Comparison of ENCODE assay signal across 29 cellular contexts in genomic region chr5:148584103-148584502, GRCh38.
"Had no signal": no experiment of that assay in that cellular context is flagged by ENCODE, and none has a peak within 500 bp of the region (broad histone marks: within the 10 kb centered on the region; RNA-seq: fewer than 3 reads in every experiment).

No MANE protein-coding gene starts in this region.

- H3K27me3 Mint-ChIP-seq: dendritic cell treated with granulocyte-macrophage colony-stimulating factor and Interleukin-4, amounts not matched to agents 40 ng/mL and 50 ng/mL, for 4 days had no signal

- ATAC-seq: effector memory CD8-positive, alpha-beta T cell; esophagus mucosa; foreskin keratinocyte; gastrocnemius medialis; gastroesophageal sphincter; heart left ventricle; heart right ventricle had no signal

- H3K4me2 ChIP-seq: hepatocyte had no signal

- H3K36me3 ChIP-seq: colonic mucosa, esophagus muscularis mucosa, esophagus squamous epithelium, gastrocnemius medialis, gastroesophageal sphincter, heart left ventricle, heart right ventricle had no signal

- H3K4me1 ChIP-seq: colonic mucosa, esophagus muscularis mucosa, esophagus squamous epithelium, foreskin keratinocyte, gastrocnemius medialis, gastroesophageal sphincter, heart left ventricle, heart right ventricle had no signal

- H3K4me3 Mint-ChIP-seq: dendritic cell treated with granulocyte-macrophage colony-stimulating factor and Interleukin-4, amounts not matched to agents 40 ng/mL and 50 ng/mL, for 4 days; effector memory CD8-positive, alpha-beta T cell; endodermal cell had no signal

- FAIRE-seq: endometrium, endothelial cell of umbilical vein, frontal cortex had no signal

- H3K4me3 ChIP-seq: colonic mucosa, coronary artery, dorsolateral prefrontal cortex, esophagus muscularis mucosa, esophagus squamous epithelium, gastrocnemius medialis, gastroesophageal sphincter, heart left ventricle, heart right ventricle, hepatocyte had no signal

- H3K9me3 Mint-ChIP-seq: dendritic cell treated with granulocyte-macrophage colony-stimulating factor and Interleukin-4, amounts not matched to agents 40 ng/mL and 50 ng/mL, for 4 days; effector memory CD8-positive, alpha-beta T cell had no signal

- H3K27ac ChIP-seq: colonic mucosa, coronary artery, dorsolateral prefrontal cortex, epithelial cell of prostate, esophagus muscularis mucosa, esophagus squamous epithelium, foreskin keratinocyte, gastrocnemius medialis, gastroesophageal sphincter, heart left ventricle, heart right ventricle, hepatocyte had no signal

- H3K27ac Mint-ChIP-seq: dendritic cell treated with granulocyte-macrophage colony-stimulating factor and Interleukin-4, amounts not matched to agents 40 ng/mL and 50 ng/mL, for 4 days; effector memory CD8-positive, alpha-beta T cell; endodermal cell had no signal

- H2AFZ ChIP-seq: hepatocyte had no signal

- H3K9me3 ChIP-seq: colonic mucosa, esophagus squamous epithelium had no signal

- H3K27me3 ChIP-seq: colonic mucosa, dorsolateral prefrontal cortex, esophagus muscularis mucosa, gastrocnemius medialis, gastroesophageal sphincter, heart left ventricle, heart right ventricle, hepatocyte had no signal

- DNase-seq: colonic mucosa; cortex of kidney; dermis blood vessel endothelial cell; dorsolateral prefrontal cortex; effector CD4-positive, alpha-beta T cell; effector CD8-positive, alpha-beta T cell; effector memory CD4-positive, alpha-beta T cell; effector memory CD8-positive, alpha-beta T cell; endodermal cell; erythroblast; esophagus squamous epithelium; foreskin fibroblast; foreskin keratinocyte; foreskin melanocyte; gastrocnemius medialis; glutamatergic neuron; head of caudate nucleus; heart left ventricle; heart right ventricle had no signal

- H3K79me2 ChIP-seq: hepatocyte had no signal
